ENCODE assay signal across 27 cellular contexts in the genomic region with DNA sequence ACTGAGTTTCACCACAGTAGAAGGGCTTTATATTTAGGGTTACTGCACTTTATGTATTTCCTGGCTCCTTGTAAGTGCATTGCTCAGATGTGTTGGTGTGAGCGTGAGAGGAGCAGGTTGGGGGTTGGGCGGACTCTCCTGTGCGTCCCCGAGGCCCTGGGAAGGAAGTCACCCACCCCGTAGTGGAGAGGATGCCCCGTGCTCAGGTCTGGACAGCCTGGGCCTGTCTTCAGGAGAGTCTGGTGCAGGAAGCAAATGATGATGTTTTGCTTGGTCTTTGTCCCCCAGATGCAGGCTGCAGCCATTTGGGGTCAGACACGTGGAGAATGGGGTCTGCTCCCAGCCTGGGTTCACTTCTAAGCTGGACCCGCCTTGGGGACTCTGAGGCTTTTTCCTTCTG.
"Had no signal": no experiment of that assay in that cellular context is flagged by ENCODE, and none has a peak within 500 bp of the region (broad histone marks: within the 10 kb centered on the region; RNA-seq: fewer than 3 reads in every experiment).

No MANE protein-coding gene starts in this region.

- H3K27me3 Mint-ChIP-seq: naive B cell, T-helper 17 cell had no signal

- H3K4me1 ChIP-seq: right atrium auricular region, stomach, suprapubic skin, tibial nerve had no signal

- H3K4me1 Mint-ChIP-seq: endodermal cell; mesothelial cell of epicardium; naive B cell; neural crest cell; stimulated activated memory B cell treated with anti-CD40 and anti-IgM and Interleukin-4, amounts not matched to agents 10 μg/mL and 1 μg/mL and 100 μg/mL, for 72 hours had no signal

- H3K4me3 ChIP-seq: right atrium auricular region, smooth muscle cell, stomach, suprapubic skin, tibial nerve had no signal

- H3K27me3 ChIP-seq: right atrium auricular region, stomach, suprapubic skin, tibial nerve had no signal

- H3K9me3 ChIP-seq: right atrium auricular region, stomach, suprapubic skin, tibial nerve had no signal

- H3K4me3 Mint-ChIP-seq: endodermal cell; mesothelial cell of epicardium; neural crest cell; stimulated activated memory B cell treated with anti-CD40 and anti-IgM and Interleukin-4, amounts not matched to agents 10 μg/mL and 1 μg/mL and 100 μg/mL, for 72 hours had no signal

- H3K27ac ChIP-seq: right atrium auricular region, stomach, suprapubic skin, tibial nerve, WERI-Rb-1 had no signal

- H3K27ac Mint-ChIP-seq: activated T-helper 2 cell treated with anti-CD3 and anti-CD28 coated beads, Interferon-gamma antibody, Interleukin-2, Interleukin-4, amounts not matched to agents 10 μg/mL and 5 μg/mL and 100 μg/mL, durations not matched to agents 14 hours and 24 hours and 36 hours; endodermal cell; mesothelial cell of epicardium; stimulated activated memory B cell treated with anti-CD40 and anti-IgM and Interleukin-4, amounts not matched to agents 10 μg/mL and 1 μg/mL and 100 μg/mL, for 72 hours had no signal

- H3K36me3 ChIP-seq: right atrium auricular region, suprapubic skin, tibial nerve, WERI-Rb-1 had no signal

- H3K4me2 ChIP-seq: smooth muscle cell had no signal

- H3K36me3 Mint-ChIP-seq: mesothelial cell of epicardium; naive B cell; stimulated activated memory B cell treated with anti-CD40 and anti-IgM and Interleukin-4, amounts not matched to agents 10 μg/mL and 1 μg/mL and 100 μg/mL, for 72 hours had no signal

- H3K9me3 Mint-ChIP-seq: activated T-helper 2 cell treated with anti-CD3 and anti-CD28 coated beads, Interferon-gamma antibody, Interleukin-2, Interleukin-4, amounts not matched to agents 10 μg/mL and 5 μg/mL and 100 μg/mL, durations not matched to agents 14 hours and 24 hours and 36 hours; endodermal cell; mesothelial cell of epicardium; naive B cell; neural crest cell; stimulated activated memory B cell treated with anti-CD40 and anti-IgM and Interleukin-4, amounts not matched to agents 10 μg/mL and 1 μg/mL and 100 μg/mL, for 72 hours had no signal

- ATAC-seq: activated CD4-positive, CD25-positive, alpha-beta regulatory T cell treated with anti-CD3 and anti-CD28 coated beads, Interleukin-2, amount 50 U/mL, for 24 hours; esophagus mucosa; stimulated activated memory B cell treated with anti-CD40 and anti-IgM and Interleukin-4, amounts not matched to agents 10 μg/mL and 1 μg/mL and 100 μg/mL, for 72 hours; T-helper 17 cell had no signal

- DNase-seq: activated CD4-positive, alpha-beta T cell treated with anti-CD3 and anti-CD28 coated beads for 48 hours; activated CD4-positive, alpha-beta T cell treated with anti-CD3 and anti-CD28 coated beads, Interleukin-2, amount 50 U/mL, for 48 hours; activated naive CD4-positive, alpha-beta T cell; amygdala; caudate nucleus; endodermal cell; foreskin fibroblast; hippocampal formation; naive B cell; nucleus accumbens; stimulated activated CD4-positive, alpha-beta T cell treated with anti-CD3 and anti-CD28 coated beads, Interleukin-1b, Interleukin-23, amount 100 ng/mL, for 48 hours; stimulated activated CD4-positive, alpha-beta T cell treated with anti-CD3 and anti-CD28 coated beads, Interleukin-4, amount 100 ng/mL, for 4 hours; stimulated activated CD8-positive, alpha-beta memory T cell treated with anti-CD3 and anti-CD28 coated beads, Interleukin-4, amount 100 ng/mL, for 48 hours; stomach; T-helper 17 cell; T1000; WERI-Rb-1 had no signal
